In genomic region chr6:44086931-44087574, GRCh38 we compare ENCODE assay signal across 19 cellular contexts. TPM values are rescaled to one million over a fixed set of nuclear protein-coding genes. Genes with fewer than 3 reads are reported as not detected.
DNase-seq lines count a peak whose midpoint lies in the region; ATAC-seq and TF ChIP-seq lines count a peak whose summit lies in the region.
"Had no signal": no experiment of that assay in that cellular context is flagged by ENCODE, and none has a peak within 500 bp of the region (broad histone marks: within the 10 kb centered on the region; RNA-seq: fewer than 3 reads in every experiment).

No MANE protein-coding gene starts in this region.

- peaks cover 5% of the 10 kb centered on the region for H3K79me1 ChIP-seq in mesenchymal stem cell (replicated peaks; ENCODE audit: low read length, poor library complexity, severe bottlenecking)

- H3K27ac ChIP-seq in mesenchymal stem cell (ENCODE audit: low read length, poor library complexity, severe bottlenecking): no peak overlapping the region
- H3K27ac ChIP-seq: esophagus muscularis mucosa had no signal

- H3K9me3 ChIP-seq in mesenchymal stem cell (ENCODE audit: control insufficient read depth, low read length): no peaks in the 10 kb centered on the region
- H3K9me3 ChIP-seq: esophagus muscularis mucosa had no signal

- TF ChIP-seq POLR2A in erythroblast (IDR thresholded peaks at IDR 0.05; ENCODE audit: low read length): no peak

- H3K14ac ChIP-seq in mesenchymal stem cell (ENCODE audit: low read length in 2 of 2): no peak overlapping the region

- H3K4ac ChIP-seq in mesenchymal stem cell (ENCODE audit: low read depth in 1 of 2, low read length in 2 of 2): no peak overlapping the region

- peak overlapping the region; percentile 11 for H3K9ac ChIP-seq in mesenchymal stem cell (ENCODE audit: low read length)

- no peak overlapping the region for H2BK120ac ChIP-seq in mesenchymal stem cell (ENCODE audit: low read depth, low read length)

- H3K23ac ChIP-seq in mesenchymal stem cell (ENCODE audit: low read length in 2 of 2): no peak overlapping the region

- no peak for ATAC-seq in HG03460 (IDR thresholded peaks at IDR 0.05; ENCODE audit: unreplicated experiment)
- no peak for ATAC-seq in HG03342 (IDR thresholded peaks at IDR 0.05; ENCODE audit: unreplicated experiment)
- ATAC-seq: stimulated activated naive CD8-positive, alpha-beta T cell treated with anti-CD3 and anti-CD28 coated beads, Interleukin-15, Interleukin-2, amounts not matched to agents 100 U/mL and 50 U/mL, for 24 hours had no signal

- H2AK5ac ChIP-seq in mesenchymal stem cell (ENCODE audit: low read length, severe bottlenecking): no peak overlapping the region

- no peak overlapping the region for H2BK12ac ChIP-seq in mesenchymal stem cell (ENCODE audit: low read length in 2 of 2)

- DNase-seq in COR-L47 (lab: John Stamatoyannopoulos, UW): peak; percentile 19
- DNase-seq in NCI-H1105 treated with DMSO at 0.1 percent for 48 hours (lab: John Stamatoyannopoulos, UW): peak; percentile 6
- peak; percentile 29 to 42 for DNase-seq in erythroblast (lab: John Stamatoyannopoulos, UW)
- DNase-seq in mesenchymal stem cell: no peak
- DNase-seq in NCI-H146 treated with DMSO at 0.1 percent for 48 hours (lab: John Stamatoyannopoulos, UW; ENCODE audit: unreplicated experiment): no peak
- no peak for DNase-seq in NCI-H2227 treated with DMSO at 0.1 percent for 48 hours (lab: John Stamatoyannopoulos, UW)
- DNase-seq: activated CD4-positive, alpha-beta T cell treated with anti-CD3 and anti-CD28 coated beads, Interleukin-2, amount 50 U/mL, for 1 hour; activated effector memory CD4-positive, alpha-beta T cell treated with anti-CD3 and anti-CD28 coated beads, Interleukin-2, amount 50 U/mL, for 16 hours; CD8-positive, alpha-beta memory T cell; cerebellar nuclear complex; H7; islet precursor cell; Kasumi-1; NCI-H446 treated with DMSO at 0.1 percent for 48 hours; stimulated activated CD4-positive, alpha-beta T cell treated with anti-CD3 and anti-CD28 coated beads, Interleukin-2, amount 100 ng/mL, for 48 hours; stimulated activated naive CD8-positive, alpha-beta T cell treated with anti-CD3 and anti-CD28 coated beads, Interleukin-15, Interleukin-2, amounts not matched to agents 100 U/mL and 50 U/mL, for 24 hours had no signal

- no peaks in the 10 kb centered on the region for H3K27me3 ChIP-seq in mesenchymal stem cell (ENCODE audit: control insufficient read depth in 1 of 2, insufficient read depth in 1 of 2, low read length in 2 of 2)
- H3K27me3 ChIP-seq: esophagus muscularis mucosa had no signal

- no peak overlapping the region for H3K4me2 ChIP-seq in mesenchymal stem cell (ENCODE audit: low read length, poor library complexity, severe bottlenecking)

- peaks cover 7 to 13% of the 10 kb centered on the region in 2 experiments for H3K36me3 ChIP-seq in mesenchymal stem cell (ENCODE audit: control insufficient read depth in 1 of 2, insufficient read depth in 2 of 2, low read depth in 1 of 2, low read length in 2 of 2)

- H2BK5ac ChIP-seq in mesenchymal stem cell (ENCODE audit: low read depth, low read length, poor library complexity, severe bottlenecking): no peak overlapping the region

- H4K91ac ChIP-seq in mesenchymal stem cell (ENCODE audit: low read length): no peak overlapping the region

- 76% methylated on average over 9 of the region's 9 CpGs for WGBS in mesenchymal stem cell

- peaks cover 14% of the 10 kb centered on the region for H3K4me1 ChIP-seq in mesenchymal stem cell (ENCODE audit: control insufficient read depth, insufficient read depth, low read depth, low read length)

- H3K18ac ChIP-seq in mesenchymal stem cell (ENCODE audit: low read depth in 1 of 2, low read length in 2 of 2): no peak overlapping the region

- H3K4me3 ChIP-seq in mesenchymal stem cell (ENCODE audit: insufficient read depth in 1 of 2, low read depth in 1 of 2, low read length in 2 of 2): no peak overlapping the region
- H3K4me3 ChIP-seq: esophagus muscularis mucosa had no signal

- H2AFZ ChIP-seq in mesenchymal stem cell (ENCODE audit: low read depth, low read length): no peak overlapping the region

- no peak overlapping the region for H4K8ac ChIP-seq in mesenchymal stem cell (ENCODE audit: low read length)

- H2BK15ac ChIP-seq in mesenchymal stem cell (ENCODE audit: low read depth, poor library complexity, severe bottlenecking): no peak overlapping the region

RNA-seq across cellular contexts. Expression of gene MRPL14, which starts 40.2 kb away (rescaled TPM):
- 59.8 TPM for polyA plus RNA-seq in mesenchymal stem cell (2013, experiment 1 of 2)
- 63.5 TPM for polyA plus RNA-seq in mesenchymal stem cell (2013, experiment 2 of 2)

RNA-seq across cellular contexts. Expression of gene TMEM63B, which starts 40.3 kb away (rescaled TPM):
- polyA plus RNA-seq in mesenchymal stem cell (2013, experiment 1 of 2): 28.7 TPM
- 27.8 TPM for polyA plus RNA-seq in mesenchymal stem cell (2013, experiment 2 of 2)

Comparison
In these comparisons a context has a peak if more than half of its experiments do, and no peak if none do; other contexts are left out.
1. DNase-seq: peak in COR-L47 (single experiment), NCI-H1105 treated with DMSO at 0.1 percent for 48 hours (single experiment) and erythroblast (2 of 2); none in mesenchymal stem cell (single experiment), NCI-H146 treated with DMSO at 0.1 percent for 48 hours (single experiment) and NCI-H2227 treated with DMSO at 0.1 percent for 48 hours (single experiment).